ENCODE assay signal across 33 cellular contexts in the genomic region with DNA sequence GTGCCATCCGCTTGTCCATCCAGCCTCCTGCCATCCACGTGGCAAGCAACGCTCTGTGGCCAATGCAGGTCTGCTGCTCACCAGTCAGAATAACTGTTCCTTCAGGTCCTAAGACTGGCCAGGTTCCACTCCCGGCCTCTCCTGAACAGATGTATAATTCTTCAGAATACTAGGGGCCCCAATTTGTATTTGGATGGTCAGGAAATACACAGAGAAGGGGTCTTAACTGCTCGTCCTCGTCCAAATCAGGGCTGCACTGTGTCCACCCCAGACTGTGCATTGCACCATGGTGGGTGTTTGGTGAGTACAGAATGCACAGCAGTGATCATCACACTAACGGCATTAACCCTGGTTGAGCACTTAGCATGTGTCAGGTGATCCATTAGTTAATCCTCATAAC.
"Had no signal": no experiment of that assay in that cellular context is flagged by ENCODE, and none has a peak within 500 bp of the region (broad histone marks: within the 10 kb centered on the region; RNA-seq: fewer than 3 reads in every experiment).

No MANE protein-coding gene starts in this region.

- H3K36me3 ChIP-seq: MG63, SJCRH30 had no signal

- DNase-seq: Kasumi-1, KG1, MG63, NCI-H1048, NCI-H1092 treated with DMSO at 0.1 percent for 48 hours, NCI-H1105 treated with DMSO at 0.1 percent for 48 hours, NCI-H1417, NCI-H1436, NCI-H146, NCI-H1694, NCI-H187, NCI-H1930, NCI-H2029 treated with DMSO at 0.1 percent for 48 hours, NCI-H2081 treated with DMSO at 0.1 percent for 48 hours, NCI-H2107, NCI-H2171, NCI-H226, NCI-H446 treated with DMSO at 0.1 percent for 48 hours, NCI-H510A, NCI-H524, NCI-H526, NCI-H69, NCI-H748 treated with DMSO at 0.1 percent for 48 hours, PC-9, SHP77, SIG-M5, SJCRH30 had no signal

- ATAC-seq: K562, Panc1, Right ventricle myocardium inferior, SK-N-SH treated with all-trans-retinoic acid at 6 μM for 48 hours had no signal

- H3K27me3 ChIP-seq: MG63, SJCRH30 had no signal

- H3K4me3 ChIP-seq: K562, MG63, PC-9, SJCRH30, SK-N-MC had no signal

- FAIRE-seq: K562, RCC 7860 had no signal
